1 cellular context compared by ENCODE assay signal in genomic region chr7:91299952-91300775, GRCh38.
TF ChIP-seq lines count a peak whose summit lies in the region.

No MANE protein-coding gene starts in this region.

TF ChIP-seq in K562, 482 proteins besides CTCF, POLR2A, EP300 and RAD21 (continued from another document):
- peak; percentile 52; the same call in 1 of the 2 replicates for TF ChIP-seq HES1 (IDR thresholded peaks at IDR 0.05; ENCODE audit: low read depth)
- TF ChIP-seq ZNF589 (CRISPR knock-in tag; IDR thresholded peaks at IDR 0.05; ENCODE audit: low read depth) = peak; percentile 85
- TF ChIP-seq BDP1 (IDR thresholded peaks at IDR 0.05; ENCODE audit: insufficient read depth, insufficient read length) = no peak
- peak; percentile 59 to 75; a peak in 3 of 4 replicates for TF ChIP-seq TEAD1 (CRISPR knock-in tag; IDR thresholded peaks at IDR 0.05)
- TF ChIP-seq KLF13 (tag; IDR thresholded peaks at IDR 0.05; ENCODE audit: borderline replicate concordance, low read depth) = no peak
- TF ChIP-seq, protein P1, sequence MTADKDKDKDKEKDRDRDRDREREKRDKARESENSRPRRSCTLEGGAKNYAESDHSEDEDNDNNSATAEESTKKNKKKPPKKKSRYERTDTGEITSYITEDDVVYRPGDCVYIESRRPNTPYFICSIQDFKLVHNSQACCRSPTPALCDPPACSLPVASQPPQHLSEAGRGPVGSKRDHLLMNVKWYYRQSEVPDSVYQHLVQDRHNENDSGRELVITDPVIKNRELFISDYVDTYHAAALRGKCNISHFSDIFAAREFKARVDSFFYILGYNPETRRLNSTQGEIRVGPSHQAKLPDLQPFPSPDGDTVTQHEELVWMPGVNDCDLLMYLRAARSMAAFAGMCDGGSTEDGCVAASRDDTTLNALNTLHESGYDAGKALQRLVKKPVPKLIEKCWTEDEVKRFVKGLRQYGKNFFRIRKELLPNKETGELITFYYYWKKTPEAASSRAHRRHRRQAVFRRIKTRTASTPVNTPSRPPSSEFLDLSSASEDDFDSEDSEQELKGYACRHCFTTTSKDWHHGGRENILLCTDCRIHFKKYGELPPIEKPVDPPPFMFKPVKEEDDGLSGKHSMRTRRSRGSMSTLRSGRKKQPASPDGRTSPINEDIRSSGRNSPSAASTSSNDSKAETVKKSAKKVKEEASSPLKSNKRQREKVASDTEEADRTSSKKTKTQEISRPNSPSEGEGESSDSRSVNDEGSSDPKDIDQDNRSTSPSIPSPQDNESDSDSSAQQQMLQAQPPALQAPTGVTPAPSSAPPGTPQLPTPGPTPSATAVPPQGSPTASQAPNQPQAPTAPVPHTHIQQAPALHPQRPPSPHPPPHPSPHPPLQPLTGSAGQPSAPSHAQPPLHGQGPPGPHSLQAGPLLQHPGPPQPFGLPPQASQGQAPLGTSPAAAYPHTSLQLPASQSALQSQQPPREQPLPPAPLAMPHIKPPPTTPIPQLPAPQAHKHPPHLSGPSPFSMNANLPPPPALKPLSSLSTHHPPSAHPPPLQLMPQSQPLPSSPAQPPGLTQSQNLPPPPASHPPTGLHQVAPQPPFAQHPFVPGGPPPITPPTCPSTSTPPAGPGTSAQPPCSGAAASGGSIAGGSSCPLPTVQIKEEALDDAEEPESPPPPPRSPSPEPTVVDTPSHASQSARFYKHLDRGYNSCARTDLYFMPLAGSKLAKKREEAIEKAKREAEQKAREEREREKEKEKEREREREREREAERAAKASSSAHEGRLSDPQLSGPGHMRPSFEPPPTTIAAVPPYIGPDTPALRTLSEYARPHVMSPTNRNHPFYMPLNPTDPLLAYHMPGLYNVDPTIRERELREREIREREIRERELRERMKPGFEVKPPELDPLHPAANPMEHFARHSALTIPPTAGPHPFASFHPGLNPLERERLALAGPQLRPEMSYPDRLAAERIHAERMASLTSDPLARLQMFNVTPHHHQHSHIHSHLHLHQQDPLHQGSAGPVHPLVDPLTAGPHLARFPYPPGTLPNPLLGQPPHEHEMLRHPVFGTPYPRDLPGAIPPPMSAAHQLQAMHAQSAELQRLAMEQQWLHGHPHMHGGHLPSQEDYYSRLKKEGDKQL (CRISPR knock-in tag; IDR thresholded peaks at IDR 0.05; ENCODE audit: borderline replicate concordance) = no peak
- no peak for TF ChIP-seq RBM39 (optimal IDR thresholded peaks at IDR 0.05; ENCODE audit: low read depth, low read length)
- no peak for TF ChIP-seq NR3C1 (CRISPR knock-in tag; IDR thresholded peaks at IDR 0.05)
- TF ChIP-seq CCAR2 (IDR thresholded peaks at IDR 0.05; ENCODE audit: low read depth, low read length) = no peak
- TF ChIP-seq ILK (tag; IDR thresholded peaks at IDR 0.05; ENCODE audit: borderline replicate concordance, low read depth) = no peak
- TF ChIP-seq SRSF3 (IDR thresholded peaks at IDR 0.05; ENCODE audit: insufficient read depth, low read length) = no peak
- TF ChIP-seq DIDO1 (tag; IDR thresholded peaks at IDR 0.05; ENCODE audit: low read depth) = peak; percentile 34; the same call in 1 of the 2 replicates
- TF ChIP-seq, protein P2, sequence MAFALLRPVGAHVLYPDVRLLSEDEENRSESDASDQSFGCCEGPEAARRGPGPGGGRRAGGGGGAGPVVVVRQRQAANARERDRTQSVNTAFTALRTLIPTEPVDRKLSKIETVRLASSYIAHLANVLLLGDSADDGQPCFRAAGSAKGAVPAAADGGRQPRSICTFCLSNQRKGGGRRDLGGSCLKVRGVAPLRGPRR (CRISPR knock-in tag; IDR thresholded peaks at IDR 0.05) = no peak
- no peak for TF ChIP-seq KLF1 (tag; IDR thresholded peaks at IDR 0.05)
- TF ChIP-seq NCOA6 (IDR thresholded peaks at IDR 0.05) = peak; percentile 61
- TF ChIP-seq ZNF324 (CRISPR knock-in tag; IDR thresholded peaks at IDR 0.05) = no peak
- peak; percentile 69 for TF ChIP-seq EP400 (IDR thresholded peaks at IDR 0.05)
- no peak for TF ChIP-seq SMARCB1 (IDR thresholded peaks at IDR 0.05; ENCODE audit: insufficient read length, low read depth)
- TF ChIP-seq, protein P3, sequence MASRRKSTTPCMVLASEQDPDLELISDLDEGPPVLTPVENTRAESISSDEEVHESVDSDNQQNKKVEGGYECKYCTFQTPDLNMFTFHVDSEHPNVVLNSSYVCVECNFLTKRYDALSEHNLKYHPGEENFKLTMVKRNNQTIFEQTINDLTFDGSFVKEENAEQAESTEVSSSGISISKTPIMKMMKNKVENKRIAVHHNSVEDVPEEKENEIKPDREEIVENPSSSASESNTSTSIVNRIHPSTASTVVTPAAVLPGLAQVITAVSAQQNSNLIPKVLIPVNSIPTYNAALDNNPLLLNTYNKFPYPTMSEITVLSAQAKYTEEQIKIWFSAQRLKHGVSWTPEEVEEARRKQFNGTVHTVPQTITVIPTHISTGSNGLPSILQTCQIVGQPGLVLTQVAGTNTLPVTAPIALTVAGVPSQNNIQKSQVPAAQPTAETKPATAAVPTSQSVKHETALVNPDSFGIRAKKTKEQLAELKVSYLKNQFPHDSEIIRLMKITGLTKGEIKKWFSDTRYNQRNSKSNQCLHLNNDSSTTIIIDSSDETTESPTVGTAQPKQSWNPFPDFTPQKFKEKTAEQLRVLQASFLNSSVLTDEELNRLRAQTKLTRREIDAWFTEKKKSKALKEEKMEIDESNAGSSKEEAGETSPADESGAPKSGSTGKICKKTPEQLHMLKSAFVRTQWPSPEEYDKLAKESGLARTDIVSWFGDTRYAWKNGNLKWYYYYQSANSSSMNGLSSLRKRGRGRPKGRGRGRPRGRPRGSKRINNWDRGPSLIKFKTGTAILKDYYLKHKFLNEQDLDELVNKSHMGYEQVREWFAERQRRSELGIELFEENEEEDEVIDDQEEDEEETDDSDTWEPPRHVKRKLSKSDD (conservative IDR thresholded peaks at IDR 0.05; ENCODE audit: low read length) = no peak
- TF ChIP-seq ZNF551 (CRISPR knock-in tag; IDR thresholded peaks at IDR 0.05) = no peak
- TF ChIP-seq E2F3 (CRISPR knock-in tag; IDR thresholded peaks at IDR 0.05) = no peak
- TF ChIP-seq, protein P4, sequence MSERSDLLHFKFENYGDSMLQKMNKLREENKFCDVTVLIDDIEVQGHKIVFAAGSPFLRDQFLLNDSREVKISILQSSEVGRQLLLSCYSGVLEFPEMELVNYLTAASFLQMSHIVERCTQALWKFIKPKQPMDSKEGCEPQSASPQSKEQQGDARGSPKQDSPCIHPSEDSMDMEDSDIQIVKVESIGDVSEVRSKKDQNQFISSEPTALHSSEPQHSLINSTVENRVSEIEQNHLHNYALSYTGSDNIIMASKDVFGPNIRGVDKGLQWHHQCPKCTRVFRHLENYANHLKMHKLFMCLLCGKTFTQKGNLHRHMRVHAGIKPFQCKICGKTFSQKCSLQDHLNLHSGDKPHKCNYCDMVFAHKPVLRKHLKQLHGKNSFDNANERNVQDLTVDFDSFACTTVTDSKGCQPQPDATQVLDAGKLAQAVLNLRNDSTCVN (CRISPR knock-in tag; IDR thresholded peaks at IDR 0.05) = peak; percentile 85
- no peak for TF ChIP-seq CAMTA2 (CRISPR knock-in tag; conservative IDR thresholded peaks at IDR 0.05)
- TF ChIP-seq, protein P5, sequence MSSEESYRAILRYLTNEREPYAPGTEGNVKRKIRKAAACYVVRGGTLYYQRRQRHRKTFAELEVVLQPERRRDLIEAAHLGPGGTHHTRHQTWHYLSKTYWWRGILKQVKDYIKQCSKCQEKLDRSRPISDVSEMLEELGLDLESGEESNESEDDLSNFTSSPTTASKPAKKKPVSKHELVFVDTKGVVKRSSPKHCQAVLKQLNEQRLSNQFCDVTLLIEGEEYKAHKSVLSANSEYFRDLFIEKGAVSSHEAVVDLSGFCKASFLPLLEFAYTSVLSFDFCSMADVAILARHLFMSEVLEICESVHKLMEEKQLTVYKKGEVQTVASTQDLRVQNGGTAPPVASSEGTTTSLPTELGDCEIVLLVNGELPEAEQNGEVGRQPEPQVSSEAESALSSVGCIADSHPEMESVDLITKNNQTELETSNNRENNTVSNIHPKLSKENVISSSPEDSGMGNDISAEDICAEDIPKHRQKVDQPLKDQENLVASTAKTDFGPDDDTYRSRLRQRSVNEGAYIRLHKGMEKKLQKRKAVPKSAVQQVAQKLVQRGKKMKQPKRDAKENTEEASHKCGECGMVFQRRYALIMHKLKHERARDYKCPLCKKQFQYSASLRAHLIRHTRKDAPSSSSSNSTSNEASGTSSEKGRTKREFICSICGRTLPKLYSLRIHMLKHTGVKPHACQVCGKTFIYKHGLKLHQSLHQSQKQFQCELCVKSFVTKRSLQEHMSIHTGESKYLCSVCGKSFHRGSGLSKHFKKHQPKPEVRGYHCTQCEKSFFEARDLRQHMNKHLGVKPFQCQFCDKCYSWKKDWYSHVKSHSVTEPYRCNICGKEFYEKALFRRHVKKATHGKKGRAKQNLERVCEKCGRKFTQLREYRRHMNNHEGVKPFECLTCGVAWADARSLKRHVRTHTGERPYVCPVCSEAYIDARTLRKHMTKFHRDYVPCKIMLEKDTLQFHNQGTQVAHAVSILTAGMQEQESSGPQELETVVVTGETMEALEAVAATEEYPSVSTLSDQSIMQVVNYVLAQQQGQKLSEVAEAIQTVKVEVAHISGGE (CRISPR knock-in tag; IDR thresholded peaks at IDR 0.05) = peak in 1 of 3 experiments; percentile 83; a peak in 2 of 6 replicates
- TF ChIP-seq SREBF1 (IDR thresholded peaks at IDR 0.05; ENCODE audit: borderline replicate concordance, low read depth, low read length) = no peak
- 0 out of 2 replicates have a peak, but pooled peaks have one; percentile 61 for TF ChIP-seq THRAP3 (IDR thresholded peaks at IDR 0.05; ENCODE audit: borderline replicate concordance)
- TF ChIP-seq ATF2 (CRISPR knock-in tag; IDR thresholded peaks at IDR 0.05) = no peak
- no peak for TF ChIP-seq MED1 (CRISPR knock-in tag; IDR thresholded peaks at IDR 0.05; ENCODE audit: borderline replicate concordance)
- TF ChIP-seq XRCC5 (IDR thresholded peaks at IDR 0.05; ENCODE audit: low read depth, low read length) = no peak
- TF ChIP-seq STAG1 (CRISPR knock-in tag; IDR thresholded peaks at IDR 0.05; ENCODE audit: borderline replicate concordance) = no peak
- TF ChIP-seq TOE1 (IDR thresholded peaks at IDR 0.05; ENCODE audit: borderline replicate concordance) = peak; percentile 48; the same call in 1 of the 2 replicates
- TF ChIP-seq TOE1 (CRISPR knock-in tag; IDR thresholded peaks at IDR 0.05; ENCODE audit: borderline replicate concordance, low read depth) = no peak
- TF ChIP-seq NFRKB (IDR thresholded peaks at IDR 0.05; ENCODE audit: low read depth) = peak; percentile 92
- TF ChIP-seq TEAD2 (tag; IDR thresholded peaks at IDR 0.05) = no peak
- TF ChIP-seq GTF2A2 (tag; IDR thresholded peaks at IDR 0.05) = 0 out of 2 replicates have a peak, but pooled peaks have one; percentile 73
- 0 out of 2 replicates have a peak, but pooled peaks have one; percentile 41 for TF ChIP-seq MYBL2 (IDR thresholded peaks at IDR 0.05; ENCODE audit: low read depth)
- no peak for TF ChIP-seq MYBL2 (CRISPR knock-in tag; IDR thresholded peaks at IDR 0.05; ENCODE audit: borderline replicate concordance)
- peak; percentile 85 for TF ChIP-seq ZNF175 (CRISPR knock-in tag; IDR thresholded peaks at IDR 0.05; ENCODE audit: low read depth)
- TF ChIP-seq NBN (IDR thresholded peaks at IDR 0.05; ENCODE audit: low read depth) = peak; percentile 92
- TF ChIP-seq PHF8 (IDR thresholded peaks at IDR 0.05; ENCODE audit: borderline replicate concordance, low read length) = no peak
- no peak for TF ChIP-seq PCBP1 (IDR thresholded peaks at IDR 0.05; ENCODE audit: low read depth, low read length, poor library complexity, severe bottlenecking)
- TF ChIP-seq TEAD4 (IDR thresholded peaks at IDR 0.05; ENCODE audit: low read length) = peak; percentile 99
- TF ChIP-seq TEAD4 (CRISPR knock-in tag; IDR thresholded peaks at IDR 0.05; ENCODE audit: borderline replicate concordance) = no peak
- no peak for TF ChIP-seq ZBTB7A (IDR thresholded peaks at IDR 0.05; ENCODE audit: borderline replicate concordance, control insufficient read depth, low read depth, low read length)
- TF ChIP-seq ETV1 (tag; conservative IDR thresholded peaks at IDR 0.05; ENCODE audit: low read depth) = peak; percentile 66
- peak; percentile 87 for TF ChIP-seq ZNF316 (IDR thresholded peaks at IDR 0.05)
- no peak for TF ChIP-seq HNRNPL (IDR thresholded peaks at IDR 0.05; ENCODE audit: low read depth, low read length)
- TF ChIP-seq RFX1 (IDR thresholded peaks at IDR 0.05) = peak; percentile 74
- TF ChIP-seq, protein P6, sequence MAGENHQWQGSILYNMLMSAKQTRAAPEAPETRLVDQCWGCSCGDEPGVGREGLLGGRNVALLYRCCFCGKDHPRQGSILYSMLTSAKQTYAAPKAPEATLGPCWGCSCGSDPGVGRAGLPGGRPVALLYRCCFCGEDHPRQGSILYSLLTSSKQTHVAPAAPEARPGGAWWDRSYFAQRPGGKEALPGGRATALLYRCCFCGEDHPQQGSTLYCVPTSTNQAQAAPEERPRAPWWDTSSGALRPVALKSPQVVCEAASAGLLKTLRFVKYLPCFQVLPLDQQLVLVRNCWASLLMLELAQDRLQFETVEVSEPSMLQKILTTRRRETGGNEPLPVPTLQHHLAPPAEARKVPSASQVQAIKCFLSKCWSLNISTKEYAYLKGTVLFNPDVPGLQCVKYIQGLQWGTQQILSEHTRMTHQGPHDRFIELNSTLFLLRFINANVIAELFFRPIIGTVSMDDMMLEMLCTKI (IDR thresholded peaks at IDR 0.05; ENCODE audit: partially characterized antibody) = no peak
- TF ChIP-seq, protein P7, sequence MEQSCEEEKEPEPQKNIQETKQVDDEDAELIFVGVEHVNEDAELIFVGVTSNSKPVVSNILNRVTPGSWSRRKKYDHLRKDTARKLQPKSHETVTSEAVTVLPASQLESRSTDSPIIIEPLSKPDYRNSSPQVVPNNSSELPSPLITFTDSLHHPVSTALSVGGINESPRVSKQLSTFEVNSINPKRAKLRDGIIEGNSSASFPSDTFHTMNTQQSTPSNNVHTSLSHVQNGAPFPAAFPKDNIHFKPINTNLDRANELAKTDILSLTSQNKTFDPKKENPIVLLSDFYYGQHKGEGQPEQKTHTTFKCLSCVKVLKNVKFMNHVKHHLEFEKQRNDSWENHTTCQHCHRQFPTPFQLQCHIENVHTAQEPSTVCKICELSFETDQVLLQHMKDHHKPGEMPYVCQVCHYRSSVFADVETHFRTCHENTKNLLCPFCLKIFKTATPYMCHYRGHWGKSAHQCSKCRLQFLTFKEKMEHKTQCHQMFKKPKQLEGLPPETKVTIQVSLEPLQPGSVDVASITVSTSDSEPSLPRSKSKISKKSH (CRISPR knock-in tag; IDR thresholded peaks at IDR 0.05) = no peak
- TF ChIP-seq CHD4 (IDR thresholded peaks at IDR 0.05; ENCODE audit: insufficient read depth, insufficient replicate concordance, low read depth, low read length, poor library complexity, severe bottlenecking) = peak; percentile 45
